ENCODE assay signal across 22 cellular contexts in genomic region chr6:31446481-31446880, GRCh38. TPM values are rescaled to one million over a fixed set of nuclear protein-coding genes. Genes with fewer than 3 reads are reported as not detected.
A peak's percentile ranks its signal among the peaks of the same experiment; 100 is the strongest.
DNase-seq lines count a peak whose midpoint lies in the region; ATAC-seq, FAIRE-seq and TF ChIP-seq lines count a peak whose summit lies in the region.
"Had no signal": no experiment of that assay in that cellular context is flagged by ENCODE, and none has a peak within 500 bp of the region (broad histone marks: within the 10 kb centered on the region; RNA-seq: fewer than 3 reads in every experiment).

No MANE protein-coding gene starts in this region.

- no peaks in the 10 kb centered on the region for H3K36me3 Mint-ChIP-seq in astrocyte (ENCODE audit: low read depth, unreplicated experiment)

- H3K27me3 Mint-ChIP-seq in astrocyte (ENCODE audit: low read depth, unreplicated experiment) = peaks cover 18% of the 10 kb centered on the region

- TF ChIP-seq CTCF in AG04449 (IDR thresholded peaks at IDR 0.05; ENCODE audit: insufficient read depth, low read length, missing control alignments) = no peak
- no peak for TF ChIP-seq CTCF in astrocyte (IDR thresholded peaks at IDR 0.05; ENCODE audit: insufficient read depth, low read depth, low read length)
- TF ChIP-seq CTCF in stomach (IDR thresholded peaks at IDR 0.05) = no peak

- no peak for TF ChIP-seq EP300 in stomach (IDR thresholded peaks at IDR 0.05)

- no peaks in the 10 kb centered on the region for H4K20me1 ChIP-seq in astrocyte (ENCODE audit: insufficient read depth, low read length)

- H3K27me3 ChIP-seq in astrocyte (ENCODE audit: insufficient read depth, low read length) (peaks cover 27% of the 10 kb centered on the region), stomach (peaks cover 0 to 8% (median 0%) of the 10 kb centered on the region in 3 donors)

- no peaks in the 10 kb centered on the region for H3K79me2 ChIP-seq in astrocyte (ENCODE audit: insufficient read depth, low read length)

- CTCF ChIA-PET in AG04449 (lab: Yijun Ruan, JAX) = interaction anchor here (1.0 to 1.5 kb wide), 3 partner anchors 45 to 49 kb away, joined by 3 to 8 read pairs (median 3); no protein-coding TSS in a partner anchor

- no peak overlapping the region for H2AFZ ChIP-seq in astrocyte (ENCODE audit: low read depth, low read length)
- H2AFZ ChIP-seq: GM23338 had no signal

- no peaks in the 10 kb centered on the region for H3K9me3 Mint-ChIP-seq in astrocyte (ENCODE audit: unreplicated experiment)
- H3K9me3 Mint-ChIP-seq: CD4-positive, alpha-beta T cell; GM23338 had no signal

- TF ChIP-seq POLR2A in stomach (IDR thresholded peaks at IDR 0.05) = no peak

- no peak overlapping the region for H3K27ac ChIP-seq in astrocyte (ENCODE audit: low read depth, low read length)
- H3K27ac ChIP-seq in stomach = no peak overlapping the region
- H3K27ac ChIP-seq: A549, RWPE1 had no signal

- no peak overlapping the region for H3K27ac Mint-ChIP-seq in astrocyte (ENCODE audit: unreplicated experiment)
- H3K27ac Mint-ChIP-seq: CD4-positive, alpha-beta T cell; GM23338 had no signal

- 52 to 68% (median 61%) methylated on average over 4 of the region's 4 CpGs for whole genome bisulfite sequencing in stomach, 5 donors

- H3K4me3 Mint-ChIP-seq in astrocyte (ENCODE audit: unreplicated experiment) = no peak overlapping the region
- H3K4me3 Mint-ChIP-seq: CD4-positive, alpha-beta T cell; GM23338 had no signal

- H3K9ac ChIP-seq in astrocyte (ENCODE audit: low read length) = no peak overlapping the region

- no peak overlapping the region for H3K4me3 ChIP-seq in AG04449 (ENCODE audit: low read depth, low read length)
- no peak overlapping the region for H3K4me3 ChIP-seq in astrocyte (ENCODE audit: insufficient read depth, low read depth, low read length)
- H3K4me3 ChIP-seq in stomach = no peak overlapping the region
- H3K4me3 ChIP-seq: A549, GM23338 had no signal

- H3K9me3 ChIP-seq in astrocyte (ENCODE audit: insufficient read depth, low read depth, low read length) (peaks cover 3% of the 10 kb centered on the region), stomach (no peaks in the 10 kb centered on the region)

- H3K4me1 ChIP-seq in astrocyte (ENCODE audit: insufficient read depth, low read length) (no peaks in the 10 kb centered on the region), stomach (peaks cover 0 to 5% (median 2%) of the 10 kb centered on the region in 4 donors)
- H3K4me1 ChIP-seq: A549 had no signal

- peak; percentile 38 for DNase-seq in AG04449 (ENCODE audit: low read depth, low spot score)
- DNase-seq in EL = peak; percentile 23
- DNase-seq in astrocyte (ENCODE audit: low read depth) = peak; percentile 27
- peak; percentile 64 for DNase-seq in fibroblast of gingiva (ENCODE audit: low read depth)
- no peak for DNase-seq in stomach
- no peak for DNase-seq in frontal cortex (ENCODE audit: low spot score in 2 of 2)
- DNase-seq: AML-193; Calu3; CD4-positive, alpha-beta T cell; DMS79; KG1; NCI-H1048; NCI-H1436 treated with DMSO at 0.1 percent for 48 hours; NCI-H2029 treated with DMSO at 0.1 percent for 48 hours; NCI-H2171 treated with DMSO at 0.1 percent for 48 hours; NCI-H446 treated with DMSO at 0.1 percent for 48 hours; NCI-H774 had no signal

- intact Hi-C loops in stomach (cut with DNase I; ENCODE audit: low total_unique reads) = no loop called here

- FAIRE-seq in astrocyte (lab: Jason Lieb, UNC) (peak; percentile 5), frontal cortex (lab: Jason Lieb, UNC) (no peak)
- FAIRE-seq: A549 had no signal

- H3K36me3 ChIP-seq in astrocyte (ENCODE audit: insufficient read depth, low read length) = no peaks in the 10 kb centered on the region
- no peaks in the 10 kb centered on the region for H3K36me3 ChIP-seq in stomach

- no peaks in the 10 kb centered on the region for H3K4me1 Mint-ChIP-seq in astrocyte (ENCODE audit: low read depth, unreplicated experiment)

- POLR2A ChIA-PET in AG04449 (lab: Yijun Ruan, JAX) = interaction anchor here (0.5 kb wide), 1 partner anchor 254 kb away, joined by 4 read pairs; no protein-coding TSS in a partner anchor

- H3K4me2 ChIP-seq in astrocyte (ENCODE audit: low read length) = no peak overlapping the region
- H3K4me2 ChIP-seq: A549, GM23338 had no signal

- ATAC-seq in GM19463 (IDR thresholded peaks at IDR 0.05; ENCODE audit: unreplicated experiment) (no peak), GM21447 (IDR thresholded peaks at IDR 0.05; ENCODE audit: unreplicated experiment) (no peak)
- ATAC-seq: A549, GM23338 had no signal

RNA-seq across cellular contexts. Expression of gene MICA, which starts 43.1 kb away (rescaled TPM):
- total RNA-seq in astrocyte (70.0 and 70.6 TPM in 2 replicates), stomach (10 to 100 TPM in 3 of 5 donors, 1 to 10 TPM in 2; 2.0 to 13.4 (median 11.1) TPM), frontal cortex (0.82 TPM)
- polyA plus RNA-seq in stomach = 10 to 100 TPM in 2 of 3 donors, 1 to 10 TPM in 1; 9.9 to 13.6 (median 13.1) TPM

RNA-seq across cellular contexts. Expression of gene MICB, which starts 51.5 kb away (rescaled TPM):
- total RNA-seq in astrocyte (4.1 and 5.8 TPM in 2 replicates), stomach (1 to 10 TPM in 1 of 5 donors, under 1 TPM in 2, not detected in 2; 0.29 to 1.7 (median 0.89) TPM), frontal cortex (0.41 TPM)
- polyA plus RNA-seq in stomach = 1 to 10 TPM in 1 of 3 donors, under 1 TPM in 2; 0.76 to 1.4 (median 0.83) TPM

Comparison
In these comparisons a context has a peak if more than half of its experiments do, and no peak if none do; other contexts are left out.
1. DNase-seq: peak in AG04449 (single experiment), EL (single experiment), astrocyte (single experiment) and fibroblast of gingiva (single experiment); none in stomach (single experiment) and frontal cortex (0 of 2).